8 cellular contexts compared by ENCODE assay signal in the genomic region with DNA sequence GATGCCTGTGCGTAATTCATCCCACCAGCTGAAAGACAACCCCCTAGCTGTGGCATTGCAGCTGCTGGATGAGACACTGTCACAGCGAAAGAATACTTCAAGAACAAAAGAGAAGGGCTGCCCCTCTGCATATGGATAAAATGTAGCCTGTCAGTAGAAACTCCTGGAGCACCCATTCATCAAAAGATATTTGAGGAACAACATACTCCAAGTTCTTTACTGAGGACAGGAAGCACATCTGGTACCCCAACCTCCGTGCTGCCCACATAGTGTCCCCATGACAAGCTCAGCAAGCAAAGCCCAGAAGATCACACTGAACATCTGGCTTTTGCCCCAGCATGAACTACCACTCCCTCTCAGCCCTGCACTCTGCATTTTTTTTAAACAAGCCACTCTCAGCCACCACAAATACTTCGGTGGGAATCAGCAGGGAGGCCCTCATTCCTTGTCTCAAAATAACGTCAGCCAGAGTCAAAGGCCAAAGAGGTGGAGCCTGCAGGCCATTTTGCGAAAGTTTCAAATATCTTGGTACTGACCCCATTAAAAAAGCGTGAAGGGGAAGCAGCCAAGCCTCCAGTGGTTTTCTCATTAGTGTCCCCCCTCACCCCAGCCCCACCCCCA. TPM values are rescaled to one million over a fixed set of nuclear protein-coding genes. Genes with fewer than 3 reads are reported as not detected.
DNase-seq lines count a peak whose midpoint lies in the region; ATAC-seq, FAIRE-seq and TF ChIP-seq lines count a peak whose summit lies in the region.

No MANE protein-coding gene starts in this region.

- no peaks in the 10 kb centered on the region for H3K9me3 Mint-ChIP-seq in CD4-positive, alpha-beta memory T cell
- H3K9me3 Mint-ChIP-seq in activated CD4-positive, alpha-beta memory T cell treated with anti-CD3 and anti-CD28 coated beads, Interleukin-2, amount 10 ng/mL, durations not matched to agents 7 days and 5 days = no peaks in the 10 kb centered on the region

- H3K36me3 ChIP-seq in CD4-positive, alpha-beta memory T cell (ENCODE audit: insufficient read depth, low read length) = no peaks in the 10 kb centered on the region
- peaks cover 10% of the 10 kb centered on the region for H3K36me3 ChIP-seq in HUES64 (ENCODE audit: insufficient read depth, low read length)
- no peaks in the 10 kb centered on the region for H3K36me3 ChIP-seq in pancreas

- peak in 3 of 4 donors; percentile 3 to 22 (median 4) for ATAC-seq in pancreas
- ATAC-seq in GM21360 (IDR thresholded peaks at IDR 0.05; ENCODE audit: unreplicated experiment) = no peak
- no peak for ATAC-seq in HG02588 (IDR thresholded peaks at IDR 0.05; ENCODE audit: unreplicated experiment)

- no peak for DNase-seq in CD4-positive, alpha-beta memory T cell
- no peak for DNase-seq in activated CD4-positive, alpha-beta memory T cell treated with anti-CD3 and anti-CD28 coated beads, Interleukin-2, amount 10 ng/mL, durations not matched to agents 7 days and 5 days
- DNase-seq in glomerular visceral epithelial cell (ENCODE audit: extremely low spot score) (peak; percentile 64), pancreas (peak in 3 of 6 donors; percentile 38 to 41 (median 38))
- DNase-seq in stimulated activated CD4-positive, alpha-beta T cell treated with anti-CD3 and anti-CD28 coated beads, Interleukin-15, amount 100 ng/mL, for 24 hours = no peak

- H3K4me1 ChIP-seq in CD4-positive, alpha-beta memory T cell (ENCODE audit: insufficient read depth, low read length) = peaks cover 51% of the 10 kb centered on the region
- peaks cover 23% of the 10 kb centered on the region for H3K4me1 ChIP-seq in HUES64 (ENCODE audit: insufficient read depth, low read length)
- H3K4me1 ChIP-seq in pancreas = peaks cover 9 to 29% (median 13%) of the 10 kb centered on the region in 3 donors

- no peak overlapping the region for H3K27ac ChIP-seq in CD4-positive, alpha-beta memory T cell (ENCODE audit: low read depth, low read length)
- H3K27ac ChIP-seq in HUES64 (ENCODE audit: low read depth, low read length) (peak overlapping the region; percentile 67; the same call in 1 of the 2 replicates), pancreas (peak overlapping the region in 2 of 4 donors; percentile 64)

- peak overlapping the region in 1 of 2 donors; percentile 86 for H3K4me3 ChIP-seq in CD4-positive, alpha-beta memory T cell (ENCODE audit: low read length in 2 of 2)
- peak overlapping the region; percentile 78 for H3K4me3 ChIP-seq in HUES64 (ENCODE audit: low read length)
- peak overlapping the region; percentile 21 to 91 (median 56) for H3K4me3 ChIP-seq in pancreas

- peak overlapping the region; percentile 57 to 98 (median 95) for H3K4me3 Mint-ChIP-seq in CD4-positive, alpha-beta memory T cell
- peak overlapping the region; percentile 92 for H3K4me3 Mint-ChIP-seq in activated CD4-positive, alpha-beta memory T cell treated with anti-CD3 and anti-CD28 coated beads, Interleukin-2, amount 10 ng/mL, durations not matched to agents 7 days and 5 days

- peak overlapping the region; percentile 70; the same call in 1 of the 2 replicates for H3K9ac ChIP-seq in HUES64 (ENCODE audit: low read depth, low read length)

- POLR2A ChIA-PET in CD4-positive, alpha-beta memory T cell (lab: Charles Lee; ENCODE audit: partially characterized antibody) = interaction anchor here (0.5 to 4.4 kb wide), 2 partner anchors 66 to 92 kb away, joined by 3 to 28 read pairs; no protein-coding TSS in a partner anchor
- POLR2A ChIA-PET in activated CD4-positive, alpha-beta memory T cell treated with anti-CD3 and anti-CD28 coated beads, Interleukin-2, amount 10 ng/mL, durations not matched to agents 7 days and 5 days (lab: Charles Lee) = interaction anchor here (1.0 to 4.6 kb wide), 6 partner anchors 8 to 96 kb away, joined by 3 to 54 read pairs (median 4); no protein-coding TSS in a partner anchor

- no peak for FAIRE-seq in pancreas (lab: Jason Lieb, UNC)

- no peaks in the 10 kb centered on the region for H3K27me3 ChIP-seq in CD4-positive, alpha-beta memory T cell (ENCODE audit: insufficient read depth, low read length)
- H3K27me3 ChIP-seq in HUES64 (ENCODE audit: insufficient read depth, low read length) (no peaks in the 10 kb centered on the region), pancreas (no peaks in the 10 kb centered on the region)

- WGBS in HUES64 = 7% methylated on average over 7 of the region's 7 CpGs
- 14 to 20% methylated on average over 7 of the region's 7 CpGs for WGBS in pancreas, 2 donors

- intact Hi-C loops in CD4-positive, alpha-beta memory T cell (cut with micrococcal nuclease) = no loop called here
- intact Hi-C loops in pancreas (cut with DNase I) = loop anchor here in 1 of 3 donors (5.0 kb wide), 1 partner anchor 93 kb away; no protein-coding TSS in a partner anchor

- H3K36me3 Mint-ChIP-seq in CD4-positive, alpha-beta memory T cell = peaks cover 12% of the 10 kb centered on the region in 2 donors
- H3K36me3 Mint-ChIP-seq in activated CD4-positive, alpha-beta memory T cell treated with anti-CD3 and anti-CD28 coated beads, Interleukin-2, amount 10 ng/mL, durations not matched to agents 7 days and 5 days (ENCODE audit: low read depth) = peaks cover 26% of the 10 kb centered on the region

- peak overlapping the region; percentile 29 to 98 (median 86) for H3K27ac Mint-ChIP-seq in CD4-positive, alpha-beta memory T cell
- H3K27ac Mint-ChIP-seq in activated CD4-positive, alpha-beta memory T cell treated with anti-CD3 and anti-CD28 coated beads, Interleukin-2, amount 10 ng/mL, durations not matched to agents 7 days and 5 days = no peak overlapping the region

- CTCF ChIA-PET in CD4-positive, alpha-beta memory T cell (lab: Charles Lee; ENCODE audit: partially characterized antibody) = interaction anchor here (1.5 to 14.9 kb wide), 5 partner anchors 7 to 96 kb away, joined by 3 to 594 read pairs (median 6); no protein-coding TSS in a partner anchor
- CTCF ChIA-PET in activated CD4-positive, alpha-beta memory T cell treated with anti-CD3 and anti-CD28 coated beads, Interleukin-2, amount 10 ng/mL, durations not matched to agents 7 days and 5 days (lab: Charles Lee) = interaction anchor here (0.9 to 4.6 kb wide), 5 partner anchors 8 to 97 kb away, joined by 4 to 20 read pairs (median 5); no protein-coding TSS in a partner anchor

- no peaks in the 10 kb centered on the region for H3K9me3 ChIP-seq in CD4-positive, alpha-beta memory T cell (ENCODE audit: control insufficient read depth in 1 of 2, low read length in 2 of 2)
- no peaks in the 10 kb centered on the region for H3K9me3 ChIP-seq in HUES64 (ENCODE audit: insufficient read depth, low read depth, low read length)
- H3K9me3 ChIP-seq in pancreas = no peaks in the 10 kb centered on the region

- no peak for TF ChIP-seq CTCF in pancreas (IDR thresholded peaks at IDR 0.05)

- H3K4me1 Mint-ChIP-seq in CD4-positive, alpha-beta memory T cell = peaks cover 36 to 68% (median 51%) of the 10 kb centered on the region in 4 donors
- peaks cover 49% of the 10 kb centered on the region for H3K4me1 Mint-ChIP-seq in activated CD4-positive, alpha-beta memory T cell treated with anti-CD3 and anti-CD28 coated beads, Interleukin-2, amount 10 ng/mL, durations not matched to agents 7 days and 5 days

- no peaks in the 10 kb centered on the region for H3K27me3 Mint-ChIP-seq in CD4-positive, alpha-beta memory T cell
- H3K27me3 Mint-ChIP-seq in activated CD4-positive, alpha-beta memory T cell treated with anti-CD3 and anti-CD28 coated beads, Interleukin-2, amount 10 ng/mL, durations not matched to agents 7 days and 5 days = no peaks in the 10 kb centered on the region

RNA-seq across cellular contexts. Expression of a gene that starts 1.7 kb away (rescaled TPM):
- 10 to 100 TPM; 39.3 to 41.3 TPM for total RNA-seq in CD4-positive, alpha-beta memory T cell
- 10 to 100 TPM in 1 of 2 donors, 1 to 10 TPM in 1; 6.8 to 17.4 TPM for polyA plus RNA-seq in CD4-positive, alpha-beta memory T cell
- polyA plus RNA-seq in HUES64 (2013, experiment 1 of 2) = 14.1 TPM
- 17.2 TPM for polyA plus RNA-seq in HUES64 (2013, experiment 2 of 2)
- 10 to 100 TPM; 42.2 to 44.7 TPM for total RNA-seq in activated CD4-positive, alpha-beta memory T cell treated with anti-CD3 and anti-CD28 coated beads, Interleukin-2, amount 10 ng/mL, durations not matched to agents 7 days and 5 days
- 10 to 100 TPM; 21.3 to 38.4 (median 32.3) TPM for total RNA-seq in pancreas
- 10 to 100 TPM in 1 of 2 donors, 1 to 10 TPM in 1; 6.6 to 10.4 TPM for polyA plus RNA-seq in pancreas

Comparison
In these comparisons a context has a peak if more than half of its experiments do, and no peak if none do; other contexts are left out.
1. ATAC-seq: peak in pancreas (3 of 4); none in GM21360 (single experiment) and HG02588 (single experiment).